25 cellular contexts compared by ENCODE assay signal in the genomic region with DNA sequence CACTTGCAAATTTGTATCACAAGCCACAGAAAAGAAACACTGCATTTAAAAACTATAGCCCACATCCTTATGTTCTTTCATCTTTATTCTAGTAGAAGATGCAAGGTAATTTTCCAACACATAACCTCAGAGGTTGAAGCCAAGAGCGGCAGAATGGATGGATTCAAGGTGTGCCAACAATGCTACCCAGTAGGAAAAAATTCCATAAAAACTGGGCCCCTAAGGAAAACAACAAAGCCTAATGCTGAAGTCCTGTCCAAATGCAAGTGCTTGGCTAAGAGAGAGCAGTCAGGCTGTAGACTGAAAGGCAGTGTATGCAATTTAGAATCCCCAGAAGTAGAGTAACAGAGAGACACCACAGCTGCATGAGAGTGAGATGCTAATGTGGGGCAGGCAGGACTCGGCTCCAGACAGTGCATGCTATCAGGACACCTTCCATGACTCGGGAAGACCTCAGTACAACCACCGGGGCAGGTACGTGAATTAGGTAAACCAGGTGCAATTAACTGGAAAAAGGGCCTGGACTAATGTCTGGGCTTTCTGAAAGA.
"Had no signal": no experiment of that assay in that cellular context is flagged by ENCODE, and none has a peak within 500 bp of the region (broad histone marks: within the 10 kb centered on the region; RNA-seq: fewer than 3 reads in every experiment).

No MANE protein-coding gene starts in this region.

- H3K4me3 Mint-ChIP-seq: activated CD4-positive, alpha-beta memory T cell treated with anti-CD3 and anti-CD28 coated beads, Interleukin-2, amount 10 ng/mL, durations not matched to agents 7 days and 5 days; activated CD4-positive, alpha-beta T cell treated with anti-CD3 and anti-CD28 coated beads for 36 hours; activated naive CD4-positive, alpha-beta T cell treated with anti-CD3 and anti-CD28 coated beads, Interleukin-2, amount 50 U/mL, for 24 hours; central memory CD8-positive, alpha-beta T cell; T-cell had no signal

- ATAC-seq: activated CD4-positive, alpha-beta T cell treated with anti-CD3 and anti-CD28 coated beads for 36 hours; Right ventricle myocardium inferior; T-cell had no signal

- H3K27me3 ChIP-seq: MG63 had no signal

- H3K27ac ChIP-seq: SK-N-MC, VCaP had no signal

- DNase-seq: activated CD4-positive, alpha-beta memory T cell treated with anti-CD3 and anti-CD28 coated beads, Interleukin-2, amount 10 ng/mL, durations not matched to agents 7 days and 5 days; activated CD4-positive, alpha-beta T cell treated with anti-CD3 and anti-CD28 coated beads for 36 hours; activated CD4-positive, alpha-beta T cell treated with anti-CD3 and anti-CD28 coated beads, Interleukin-2, amount 50 U/mL, for 1 hour; activated gamma-delta T cell treated with Interleukin-2 at 50 U/mL for 16 hours; activated T-cell treated with anti-CD3 and anti-CD28 coated beads for 4 hours; activated T-cell treated with anti-CD3 and anti-CD28 coated beads, Interleukin-2, amount 50 U/mL, for 48 hours; aorta; MG63; NCI-H1105; NCI-H1436; NCI-H1694 treated with DMSO at 0.1 percent for 48 hours; NCI-H2029 treated with DMSO at 0.1 percent for 48 hours; NCI-H345; NCI-H510A; NCI-H526 treated with DMSO at 0.1 percent for 48 hours; NCI-H82; RPMI8226; T-cell; T-helper 2 cell had no signal

- H3K4me3 ChIP-seq: MG63, SK-N-MC had no signal

- H3K9me3 Mint-ChIP-seq: activated CD4-positive, alpha-beta memory T cell treated with anti-CD3 and anti-CD28 coated beads, Interleukin-2, amount 10 ng/mL, durations not matched to agents 7 days and 5 days; activated naive CD4-positive, alpha-beta T cell treated with anti-CD3 and anti-CD28 coated beads, Interleukin-2, amount 50 U/mL, for 24 hours; activated T-helper 2 cell treated with anti-CD3 and anti-CD28 coated beads, Interferon-gamma antibody, Interleukin-2, Interleukin-4, amounts not matched to agents 10 μg/mL and 5 μg/mL and 100 μg/mL, durations not matched to agents 14 hours and 24 hours and 36 hours; central memory CD8-positive, alpha-beta T cell; T-cell had no signal

- H3K36me3 ChIP-seq: MG63 had no signal

- H3K27me3 Mint-ChIP-seq: activated CD4-positive, alpha-beta memory T cell treated with anti-CD3 and anti-CD28 coated beads, Interleukin-2, amount 10 ng/mL, durations not matched to agents 7 days and 5 days; activated CD4-positive, alpha-beta T cell treated with anti-CD3 and anti-CD28 coated beads for 36 hours; activated naive CD4-positive, alpha-beta T cell treated with anti-CD3 and anti-CD28 coated beads, Interleukin-2, amount 50 U/mL, for 24 hours; central memory CD8-positive, alpha-beta T cell; T-cell had no signal

- H3K9me3 ChIP-seq: MG63 had no signal

- H3K27ac Mint-ChIP-seq: activated CD4-positive, alpha-beta memory T cell treated with anti-CD3 and anti-CD28 coated beads, Interleukin-2, amount 10 ng/mL, durations not matched to agents 7 days and 5 days; activated CD4-positive, alpha-beta T cell treated with anti-CD3 and anti-CD28 coated beads for 36 hours; activated naive CD4-positive, alpha-beta T cell treated with anti-CD3 and anti-CD28 coated beads, Interleukin-2, amount 50 U/mL, for 24 hours; activated T-helper 2 cell treated with anti-CD3 and anti-CD28 coated beads, Interferon-gamma antibody, Interleukin-2, Interleukin-4, amounts not matched to agents 10 μg/mL and 5 μg/mL and 100 μg/mL, durations not matched to agents 14 hours and 24 hours and 36 hours; T-cell had no signal
